ENCODE assay signal across 21 cellular contexts in the genomic region with DNA sequence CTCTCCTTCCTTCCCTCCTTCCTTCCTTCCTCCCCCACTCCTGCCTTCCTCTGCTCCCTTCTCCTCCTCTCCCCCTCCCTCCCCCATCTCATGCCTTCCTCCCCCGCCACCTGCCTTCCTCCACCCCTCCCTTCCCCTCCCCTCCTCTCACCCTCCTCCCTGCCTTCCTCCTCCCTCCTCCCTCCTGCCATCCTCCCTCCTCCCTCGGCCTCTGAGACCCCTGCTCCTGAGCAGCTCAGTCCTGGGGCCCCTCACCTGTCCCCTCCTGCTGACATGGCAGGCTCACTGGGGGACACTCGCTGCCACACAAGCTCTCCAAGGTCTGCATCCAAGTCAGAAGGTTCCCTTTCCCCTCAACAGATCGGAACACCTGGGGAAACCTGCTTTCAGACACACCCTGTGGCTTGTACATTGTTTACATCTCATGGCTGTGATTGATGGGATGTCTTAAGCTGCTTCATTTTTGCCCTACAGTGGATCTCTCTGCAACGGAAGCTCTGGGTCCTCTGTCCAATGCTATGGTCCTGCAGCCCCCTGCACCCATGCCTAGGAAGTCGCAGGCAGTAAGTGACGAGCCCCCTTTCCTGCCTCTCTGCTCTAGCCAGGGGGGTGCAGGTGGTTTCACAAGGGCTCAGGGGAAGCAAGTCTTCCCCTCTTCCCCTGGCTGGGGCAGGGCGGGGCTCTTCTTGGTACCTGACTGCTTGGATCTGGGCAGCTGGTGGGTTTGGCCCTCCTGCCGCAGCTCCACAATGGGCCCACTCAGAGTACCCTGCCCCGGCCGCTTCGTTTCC. TPM values are rescaled to one million over a fixed set of nuclear protein-coding genes. Genes with fewer than 3 reads are reported as not detected.
DNase-seq lines count a peak whose midpoint lies in the region; ATAC-seq and TF ChIP-seq lines count a peak whose summit lies in the region.
"Had no signal": no experiment of that assay in that cellular context is flagged by ENCODE, and none has a peak within 500 bp of the region (broad histone marks: within the 10 kb centered on the region; RNA-seq: fewer than 3 reads in every experiment).

No MANE protein-coding gene starts in this region.

- H3K9me3 ChIP-seq in PC-3 (ENCODE audit: low read length) = no peaks in the 10 kb centered on the region
- no peaks in the 10 kb centered on the region for H3K9me3 ChIP-seq in gastroesophageal sphincter
- no peaks in the 10 kb centered on the region for H3K9me3 ChIP-seq in T-helper 17 cell (ENCODE audit: control insufficient read depth, low read length, poor library complexity, severe bottlenecking)
- H3K9me3 ChIP-seq: heart left ventricle, lower lobe of right lung had no signal

- H3K4me1 Mint-ChIP-seq in GM23338 = peaks cover 16% of the 10 kb centered on the region
- peaks cover 12% of the 10 kb centered on the region for H3K4me1 Mint-ChIP-seq in stimulated activated effector memory CD8-positive, alpha-beta T cell treated with anti-CD3 and anti-CD28 coated beads, Interleukin-12 subunit alpha, Interleukin-12 subunit beta, amount 100 ng/mL, for 72 hours
- peaks cover 7% of the 10 kb centered on the region for H3K4me1 Mint-ChIP-seq in T-helper 17 cell
- H3K4me1 Mint-ChIP-seq: immature natural killer cell had no signal

- H3K36me3 ChIP-seq in GM23338 (ENCODE audit: insufficient read depth) = no peaks in the 10 kb centered on the region; the same call in 1 of the 2 replicates
- H3K36me3 ChIP-seq in PC-3 (ENCODE audit: low read depth, low read length) = peaks cover 22% of the 10 kb centered on the region
- peaks cover 0 to 48% of the 10 kb centered on the region in 2 donors for H3K36me3 ChIP-seq in gastroesophageal sphincter

- H3K36me3 Mint-ChIP-seq in GM23338 (ENCODE audit: low read depth) = peaks cover 5% of the 10 kb centered on the region
- H3K36me3 Mint-ChIP-seq in stimulated activated effector memory CD8-positive, alpha-beta T cell treated with anti-CD3 and anti-CD28 coated beads, Interleukin-12 subunit alpha, Interleukin-12 subunit beta, amount 100 ng/mL, for 72 hours = no peaks in the 10 kb centered on the region
- no peaks in the 10 kb centered on the region for H3K36me3 Mint-ChIP-seq in T-helper 17 cell (ENCODE audit: low read depth)

- TF ChIP-seq POLR2A in gastroesophageal sphincter (IDR thresholded peaks at IDR 0.05) (no peak), GM18505 (IDR thresholded peaks at IDR 0.05; ENCODE audit: borderline replicate concordance, extremely low read depth, insufficient read depth, insufficient read length) (no peak)

- H2AFZ ChIP-seq in GM23338 (no peak overlapping the region), PC-3 (ENCODE audit: low read length) (no peak overlapping the region)
- H2AFZ ChIP-seq: GM23248 had no signal

- H3K4me3 Mint-ChIP-seq in GM23338 (no peak overlapping the region), T-helper 17 cell (no peak overlapping the region)
- no peak overlapping the region for H3K4me3 Mint-ChIP-seq in stimulated activated effector memory CD8-positive, alpha-beta T cell treated with anti-CD3 and anti-CD28 coated beads, Interleukin-12 subunit alpha, Interleukin-12 subunit beta, amount 100 ng/mL, for 72 hours
- H3K4me3 Mint-ChIP-seq: activated CD4-positive, alpha-beta T cell treated with anti-CD3 and anti-CD28 coated beads for 36 hours; immature natural killer cell had no signal

- H3K27ac Mint-ChIP-seq in GM23338 (0 out of 2 replicates have a peak overlapping the region, but pooled peaks have one; percentile 27), T-helper 17 cell (no peak overlapping the region)
- peak overlapping the region; percentile 80 for H3K27ac Mint-ChIP-seq in stimulated activated effector memory CD8-positive, alpha-beta T cell treated with anti-CD3 and anti-CD28 coated beads, Interleukin-12 subunit alpha, Interleukin-12 subunit beta, amount 100 ng/mL, for 72 hours
- H3K27ac Mint-ChIP-seq: activated CD4-positive, alpha-beta T cell treated with anti-CD3 and anti-CD28 coated beads for 36 hours; immature natural killer cell had no signal

- H3K27ac ChIP-seq in GM23338 (ENCODE audit: low read depth) = no peak overlapping the region
- H3K27ac ChIP-seq in PC-3 (ENCODE audit: low read length) = peak overlapping the region; percentile 52; the same call in 1 of the 2 replicates
- H3K27ac ChIP-seq in gastroesophageal sphincter = peak overlapping the region in 3 of 4 donors; percentile 24 to 68 (median 66)
- H3K27ac ChIP-seq: GM23248, lower lobe of right lung had no signal

- POLR2A ChIA-PET in PC-3 (lab: Charles Lee; ENCODE audit: unreplicated experiment) = no interaction called here

- CTCF ChIA-PET in PC-3 (lab: Charles Lee) = no interaction called here

- H3K4me1 ChIP-seq in GM23338 (ENCODE audit: insufficient read depth) = no peaks in the 10 kb centered on the region
- H3K4me1 ChIP-seq in PC-3 (ENCODE audit: insufficient read depth, low read length) = peaks cover 7% of the 10 kb centered on the region
- H3K4me1 ChIP-seq in gastroesophageal sphincter = peaks cover 5 to 48% (median 10%) of the 10 kb centered on the region in 3 donors

- TF ChIP-seq CTCF in GM23338 (conservative IDR thresholded peaks at IDR 0.05; ENCODE audit: low read depth in 2 of 2) = no peak
- no peak for TF ChIP-seq CTCF in PC-3 (conservative IDR thresholded peaks at IDR 0.05; ENCODE audit: low read depth, low read length)
- no peak for TF ChIP-seq CTCF in gastroesophageal sphincter (IDR thresholded peaks at IDR 0.05)

- ATAC-seq in GM23338 (peak; percentile 50), PC-3 (0 out of 2 replicates have a peak, but pooled peaks have one; percentile 25), gastroesophageal sphincter (no peak), HG03039 (IDR thresholded peaks at IDR 0.05; ENCODE audit: unreplicated experiment) (no peak), GM18505 (IDR thresholded peaks at IDR 0.05; ENCODE audit: unreplicated experiment) (no peak), T-helper 17 cell (no peak)
- ATAC-seq in stimulated activated effector memory CD8-positive, alpha-beta T cell treated with anti-CD3 and anti-CD28 coated beads, Interleukin-12 subunit alpha, Interleukin-12 subunit beta, amount 100 ng/mL, for 72 hours = no peak
- ATAC-seq: activated CD4-positive, alpha-beta T cell treated with anti-CD3 and anti-CD28 coated beads for 36 hours had no signal

- no peaks in the 10 kb centered on the region for H3K9me3 Mint-ChIP-seq in GM23338
- H3K9me3 Mint-ChIP-seq in stimulated activated effector memory CD8-positive, alpha-beta T cell treated with anti-CD3 and anti-CD28 coated beads, Interleukin-12 subunit alpha, Interleukin-12 subunit beta, amount 100 ng/mL, for 72 hours = no peaks in the 10 kb centered on the region
- H3K9me3 Mint-ChIP-seq: immature natural killer cell had no signal

- H3K9me2 ChIP-seq in GM23338 (ENCODE audit: insufficient read depth) = no peaks in the 10 kb centered on the region
- H3K9me2 ChIP-seq in PC-3 (replicated peaks; ENCODE audit: low read length) = no peaks in the 10 kb centered on the region

- WGBS in gastroesophageal sphincter (ENCODE audit: low coverage in 1 of 2), 2 donors = 100% methylated on average over 2 of the region's 12 CpGs; no CpG with 5 or more reads in 1 of the 2 donors

- no peak overlapping the region for H3K4me3 ChIP-seq in GM23338
- H3K4me3 ChIP-seq in PC-3 (ENCODE audit: low read length) = no peak overlapping the region
- H3K4me3 ChIP-seq in gastroesophageal sphincter = no peak overlapping the region
- H3K4me3 ChIP-seq: GM23248, heart left ventricle, lower lobe of right lung, skin epidermis had no signal

- H4K20me1 ChIP-seq in GM23338 (replicated peaks; ENCODE audit: insufficient read depth) (no peaks in the 10 kb centered on the region; the same call in 1 of the 2 replicates), PC-3 (ENCODE audit: low read length) (0 out of 2 replicates have a peak, but pooled peaks cover 4% of the 10 kb centered on the region)

- no peak for TF ChIP-seq EP300 in gastroesophageal sphincter (IDR thresholded peaks at IDR 0.05)

- no peak overlapping the region for H3K9ac ChIP-seq in PC-3 (ENCODE audit: low read length)
- H3K9ac ChIP-seq: GM23248 had no signal

- H3K27me3 Mint-ChIP-seq in GM23338 (ENCODE audit: insufficient read depth, low read depth, poor library complexity) = peaks cover 7% of the 10 kb centered on the region
- H3K27me3 Mint-ChIP-seq in T-helper 17 cell = no peaks in the 10 kb centered on the region
- H3K27me3 Mint-ChIP-seq: activated CD4-positive, alpha-beta T cell treated with anti-CD3 and anti-CD28 coated beads for 36 hours had no signal

- BruUV-seq in PC-3 (replicated peaks; lab: Mats Ljungman, UMichigan) = no TSS peak

- H3K79me2 ChIP-seq in GM23338 (replicated peaks; ENCODE audit: insufficient read depth) (no peaks in the 10 kb centered on the region), PC-3 (ENCODE audit: low read length) (no peaks in the 10 kb centered on the region)

- no peak for DNase-seq in GM23338 (ENCODE audit: low spot score)
- peak; percentile 52 for DNase-seq in PC-3
- no peak for DNase-seq in stimulated activated effector memory CD8-positive, alpha-beta T cell treated with anti-CD3 and anti-CD28 coated beads, Interleukin-12 subunit alpha, Interleukin-12 subunit beta, amount 100 ng/mL, for 72 hours (ENCODE audit: low spot score in 2 of 2)
- no peak for DNase-seq in stimulated activated CD8-positive, alpha-beta memory T cell treated with anti-CD3 and anti-CD28 coated beads, Interleukin-4, amount 100 ng/mL, for 48 hours
- DNase-seq in T-helper 17 cell = no peak
- DNase-seq: activated CD4-positive, alpha-beta T cell treated with anti-CD3 and anti-CD28 coated beads for 36 hours; activated gamma-delta T cell treated with Interleukin-2 at 50 U/mL for 16 hours; anterior cingulate cortex; cerebellar nuclear complex; DND-41; effector CD8-positive, alpha-beta T cell; GM23248; heart left ventricle; immature natural killer cell; lower lobe of right lung; NCI-H774; RPMI8226 had no signal

- H3K27me3 ChIP-seq in GM23338 (ENCODE audit: insufficient read depth) = no peaks in the 10 kb centered on the region
- no peaks in the 10 kb centered on the region for H3K27me3 ChIP-seq in PC-3 (ENCODE audit: low read length)
- no peaks in the 10 kb centered on the region for H3K27me3 ChIP-seq in gastroesophageal sphincter
- H3K27me3 ChIP-seq: heart left ventricle had no signal

- H3K4me2 ChIP-seq in GM23338 (no peak overlapping the region), PC-3 (ENCODE audit: low read length) (no peak overlapping the region)

- no peaks in the 10 kb centered on the region for H3F3A ChIP-seq in GM23338 (replicated peaks; ENCODE audit: low read depth)
- H3F3A ChIP-seq in PC-3 (ENCODE audit: low read length, unreplicated experiment) = no peaks in the 10 kb centered on the region

- intact Hi-C loops in PC-3 (cut with micrococcal nuclease) = no loop called here

RNA-seq across cellular contexts. Expression of gene ITGB1BP1, which starts 22.9 kb away (rescaled TPM):
- 19.2 and 29.1 TPM in 2 replicates for total RNA-seq in GM23338 (2014; rRNA removed; shearing (Covaris generic))
- polyA plus RNA-seq in GM23338 (2016; fragmentation: Nextera tagmentation; extraction: Ambion mirVana) = 47.9 and 63.5 TPM in 2 replicates
- 77.6 and 78.5 TPM in 2 replicates for total RNA-seq in PC-3 (2014; rRNA removed)
- total RNA-seq in gastroesophageal sphincter = 10 to 100 TPM; 52.8 to 80.4 (median 69.6) TPM
- 10 to 100 TPM; 62.6 to 74.9 TPM for total RNA-seq in T-helper 17 cell

RNA-seq across cellular contexts. Expression of gene CPSF3, which starts 23.0 kb away (rescaled TPM):
- 105 and 123 TPM in 2 replicates for total RNA-seq in GM23338 (2014; rRNA removed; shearing (Covaris generic))
- polyA plus RNA-seq in GM23338 (2016; fragmentation: Nextera tagmentation; extraction: Ambion mirVana) = 74.9 and 77.1 TPM in 2 replicates
- total RNA-seq in PC-3 (2014; rRNA removed) (42.6 and 60.1 TPM in 2 replicates), gastroesophageal sphincter (10 to 100 TPM; 18.0 to 27.0 (median 26.1) TPM), T-helper 17 cell (10 to 100 TPM; 18.1 to 19.0 TPM)

Comparison
In these comparisons a context has a peak if more than half of its experiments do, and no peak if none do; other contexts are left out.
1. ATAC-seq: peak in GM23338 (single experiment) and PC-3 (single experiment); none in gastroesophageal sphincter (single experiment), stimulated activated effector memory CD8-positive, alpha-beta T cell treated with anti-CD3 and anti-CD28 coated beads, Interleukin-12 subunit alpha, Interleukin-12 subunit beta, amount 100 ng/mL, for 72 hours (single experiment), HG03039 (single experiment), GM18505 (single experiment) and T-helper 17 cell (single experiment).